In genomic region chr22:42270178-42270511, GRCh38 we compare ENCODE assay signal across 1 cellular context.
TF ChIP-seq lines count a peak whose summit lies in the region.

No MANE protein-coding gene starts in this region.

TF ChIP-seq in IMR-90, 13 proteins besides CTCF, POLR2A, EP300 and RAD21:
- TF ChIP-seq, protein P1, sequence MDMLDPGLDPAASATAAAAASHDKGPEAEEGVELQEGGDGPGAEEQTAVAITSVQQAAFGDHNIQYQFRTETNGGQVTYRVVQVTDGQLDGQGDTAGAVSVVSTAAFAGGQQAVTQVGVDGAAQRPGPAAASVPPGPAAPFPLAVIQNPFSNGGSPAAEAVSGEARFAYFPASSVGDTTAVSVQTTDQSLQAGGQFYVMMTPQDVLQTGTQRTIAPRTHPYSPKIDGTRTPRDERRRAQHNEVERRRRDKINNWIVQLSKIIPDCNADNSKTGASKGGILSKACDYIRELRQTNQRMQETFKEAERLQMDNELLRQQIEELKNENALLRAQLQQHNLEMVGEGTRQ (IDR thresholded peaks at IDR 0.05; ENCODE audit: low read depth, low read length) = no peak
- no peak for TF ChIP-seq CEBPB (IDR thresholded peaks at IDR 0.05; ENCODE audit: low read depth, low read length)
